In the genomic region with DNA sequence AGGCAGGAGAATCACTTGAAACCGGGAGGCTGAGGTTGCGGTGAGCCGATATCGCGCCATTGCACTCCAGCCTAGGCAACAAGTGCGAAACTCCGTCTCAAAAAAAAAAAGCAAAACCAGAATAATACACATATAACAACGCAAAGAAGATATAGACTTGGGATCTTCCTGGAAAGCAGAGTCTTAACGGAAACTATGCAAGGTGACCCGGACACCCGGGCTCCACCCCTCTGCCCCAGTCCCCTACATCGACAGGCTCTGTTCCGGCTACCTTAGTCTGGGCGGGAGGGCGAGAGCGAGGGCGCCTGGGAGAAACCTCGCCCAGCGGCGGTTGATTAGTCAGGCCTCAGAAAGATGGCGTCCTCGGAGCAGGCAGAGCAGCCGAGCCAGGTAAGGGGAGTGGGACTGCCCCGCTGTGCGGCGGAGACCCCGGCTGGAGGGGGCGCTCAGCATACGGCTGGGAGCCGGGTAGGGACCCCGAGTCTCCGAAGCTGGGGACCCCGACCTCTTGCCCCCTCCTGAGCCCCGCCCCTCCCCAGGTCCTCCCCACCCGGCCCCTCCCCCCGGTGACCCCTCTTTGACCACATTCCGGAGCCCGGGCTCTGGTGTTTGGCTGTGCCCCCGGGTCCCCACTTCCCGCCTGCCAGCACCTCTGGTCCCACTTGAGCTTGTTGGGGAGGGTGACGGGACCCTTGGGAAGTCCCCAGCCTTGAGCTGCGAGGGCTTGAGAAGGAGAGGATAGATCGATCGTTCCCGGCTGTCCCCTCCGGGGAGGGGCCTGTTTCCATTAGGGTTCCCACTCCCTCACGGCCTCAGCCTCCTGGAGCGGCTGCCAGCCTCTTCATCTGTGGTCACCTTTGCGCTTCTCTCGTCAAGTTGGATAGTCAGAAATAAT, we compare ENCODE assay signal across 1 cellular context.
A peak's percentile ranks its signal among the peaks of the same experiment; 100 is the strongest.
TF ChIP-seq lines count a peak whose summit lies in the region.

A gene with protein sequence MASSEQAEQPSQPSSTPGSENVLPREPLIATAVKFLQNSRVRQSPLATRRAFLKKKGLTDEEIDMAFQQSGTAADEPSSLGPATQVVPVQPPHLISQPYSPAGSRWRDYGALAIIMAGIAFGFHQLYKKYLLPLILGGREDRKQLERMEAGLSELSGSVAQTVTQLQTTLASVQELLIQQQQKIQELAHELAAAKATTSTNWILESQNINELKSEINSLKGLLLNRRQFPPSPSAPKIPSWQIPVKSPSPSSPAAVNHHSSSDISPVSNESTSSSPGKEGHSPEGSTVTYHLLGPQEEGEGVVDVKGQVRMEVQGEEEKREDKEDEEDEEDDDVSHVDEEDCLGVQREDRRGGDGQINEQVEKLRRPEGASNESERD (plus strand): TSS at position 338 of the 895 bp plus-strand sequence. CDS start 17 bp downstream, at position 355.

TF ChIP-seq in HepG2, 621 proteins besides CTCF, POLR2A, EP300 and RAD21 (continued from another document and continues in another):
- no peak for TF ChIP-seq ZSCAN31 (CRISPR knock-in tag; IDR thresholded peaks at IDR 0.05; ENCODE audit: low read depth)
- TF ChIP-seq ZNF264 (CRISPR knock-in tag; IDR thresholded peaks at IDR 0.05): 0 out of 2 replicates have a peak, but pooled peaks have one; percentile 30
- TF ChIP-seq PPARG (CRISPR knock-in tag; conservative IDR thresholded peaks at IDR 0.05): peak; percentile 56
- peak; percentile 52; the same call in 1 of the 2 replicates for TF ChIP-seq ATF2 (CRISPR knock-in tag; IDR thresholded peaks at IDR 0.05)
- TF ChIP-seq ISL2 (CRISPR knock-in tag; IDR thresholded peaks at IDR 0.05): peak; percentile 82
- TF ChIP-seq ZNF207 (IDR thresholded peaks at IDR 0.05; ENCODE audit: borderline replicate concordance): no peak
- TF ChIP-seq ZNF572 (CRISPR knock-in tag; IDR thresholded peaks at IDR 0.05): no peak
- TF ChIP-seq, protein P1, sequence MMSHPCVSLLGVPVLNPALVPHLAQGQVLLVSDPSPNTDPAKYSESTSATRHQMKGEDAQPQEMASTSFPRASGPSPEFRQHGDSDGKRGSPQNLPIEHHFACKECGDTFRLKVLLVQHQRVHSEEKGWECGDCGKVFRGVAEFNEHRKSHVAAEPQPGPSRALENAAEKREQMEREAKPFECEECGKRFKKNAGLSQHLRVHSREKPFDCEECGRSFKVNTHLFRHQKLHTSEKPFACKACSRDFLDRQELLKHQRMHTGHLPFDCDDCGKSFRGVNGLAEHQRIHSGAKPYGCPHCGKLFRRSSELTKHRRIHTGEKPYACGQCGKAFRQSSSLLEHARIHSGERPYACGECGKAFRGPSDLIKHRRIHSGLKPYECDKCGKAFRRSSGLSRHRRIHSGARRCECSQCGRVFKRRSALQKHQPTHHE (CRISPR knock-in tag; IDR thresholded peaks at IDR 0.05; ENCODE audit: borderline replicate concordance): no peak
- no peak for TF ChIP-seq ZNF136 (CRISPR knock-in tag; IDR thresholded peaks at IDR 0.05; ENCODE audit: low read depth)
- TF ChIP-seq THAP9 (CRISPR knock-in tag; IDR thresholded peaks at IDR 0.05; ENCODE audit: borderline replicate concordance): peak; percentile 99
- TF ChIP-seq SRF (IDR thresholded peaks at IDR 0.05; ENCODE audit: low read depth, low read length): peak; percentile 96
- no peak for TF ChIP-seq ZNF18 (CRISPR knock-in tag; IDR thresholded peaks at IDR 0.05; ENCODE audit: insufficient replicate concordance)
- no peak for TF ChIP-seq NBN (conservative IDR thresholded peaks at IDR 0.05)
- TF ChIP-seq REPIN1 (CRISPR knock-in tag; IDR thresholded peaks at IDR 0.05; ENCODE audit: borderline replicate concordance, low read depth): 0 out of 2 replicates have a peak, but pooled peaks have one; percentile 53
- no peak for TF ChIP-seq ETV5 (CRISPR knock-in tag; IDR thresholded peaks at IDR 0.05; ENCODE audit: borderline replicate concordance)
- peak; percentile 56; the same call in 1 of the 2 replicates for TF ChIP-seq ARID5B (CRISPR knock-in tag; IDR thresholded peaks at IDR 0.05)
- TF ChIP-seq ZNF383 (CRISPR knock-in tag; IDR thresholded peaks at IDR 0.05; ENCODE audit: borderline replicate concordance): no peak
- TF ChIP-seq MIER3 (CRISPR knock-in tag; IDR thresholded peaks at IDR 0.05; ENCODE audit: borderline replicate concordance): peak; percentile 83; the same call in 1 of the 2 replicates
- no peak for TF ChIP-seq ARHGAP35 (CRISPR knock-in tag; IDR thresholded peaks at IDR 0.05; ENCODE audit: borderline replicate concordance)
- TF ChIP-seq, protein P2, sequence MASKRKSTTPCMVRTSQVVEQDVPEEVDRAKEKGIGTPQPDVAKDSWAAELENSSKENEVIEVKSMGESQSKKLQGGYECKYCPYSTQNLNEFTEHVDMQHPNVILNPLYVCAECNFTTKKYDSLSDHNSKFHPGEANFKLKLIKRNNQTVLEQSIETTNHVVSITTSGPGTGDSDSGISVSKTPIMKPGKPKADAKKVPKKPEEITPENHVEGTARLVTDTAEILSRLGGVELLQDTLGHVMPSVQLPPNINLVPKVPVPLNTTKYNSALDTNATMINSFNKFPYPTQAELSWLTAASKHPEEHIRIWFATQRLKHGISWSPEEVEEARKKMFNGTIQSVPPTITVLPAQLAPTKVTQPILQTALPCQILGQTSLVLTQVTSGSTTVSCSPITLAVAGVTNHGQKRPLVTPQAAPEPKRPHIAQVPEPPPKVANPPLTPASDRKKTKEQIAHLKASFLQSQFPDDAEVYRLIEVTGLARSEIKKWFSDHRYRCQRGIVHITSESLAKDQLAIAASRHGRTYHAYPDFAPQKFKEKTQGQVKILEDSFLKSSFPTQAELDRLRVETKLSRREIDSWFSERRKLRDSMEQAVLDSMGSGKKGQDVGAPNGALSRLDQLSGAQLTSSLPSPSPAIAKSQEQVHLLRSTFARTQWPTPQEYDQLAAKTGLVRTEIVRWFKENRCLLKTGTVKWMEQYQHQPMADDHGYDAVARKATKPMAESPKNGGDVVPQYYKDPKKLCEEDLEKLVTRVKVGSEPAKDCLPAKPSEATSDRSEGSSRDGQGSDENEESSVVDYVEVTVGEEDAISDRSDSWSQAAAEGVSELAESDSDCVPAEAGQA (IDR thresholded peaks at IDR 0.05; ENCODE audit: low read depth): peak; percentile 84
- TF ChIP-seq, protein P2 (CRISPR knock-in tag; IDR thresholded peaks at IDR 0.05; ENCODE audit: borderline replicate concordance): no peak
- TF ChIP-seq, protein P3, sequence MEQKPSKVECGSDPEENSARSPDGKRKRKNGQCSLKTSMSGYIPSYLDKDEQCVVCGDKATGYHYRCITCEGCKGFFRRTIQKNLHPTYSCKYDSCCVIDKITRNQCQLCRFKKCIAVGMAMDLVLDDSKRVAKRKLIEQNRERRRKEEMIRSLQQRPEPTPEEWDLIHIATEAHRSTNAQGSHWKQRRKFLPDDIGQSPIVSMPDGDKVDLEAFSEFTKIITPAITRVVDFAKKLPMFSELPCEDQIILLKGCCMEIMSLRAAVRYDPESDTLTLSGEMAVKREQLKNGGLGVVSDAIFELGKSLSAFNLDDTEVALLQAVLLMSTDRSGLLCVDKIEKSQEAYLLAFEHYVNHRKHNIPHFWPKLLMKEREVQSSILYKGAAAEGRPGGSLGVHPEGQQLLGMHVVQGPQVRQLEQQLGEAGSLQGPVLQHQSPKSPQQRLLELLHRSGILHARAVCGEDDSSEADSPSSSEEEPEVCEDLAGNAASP (CRISPR knock-in tag; IDR thresholded peaks at IDR 0.05; ENCODE audit: borderline replicate concordance): 0 out of 2 replicates have a peak, but pooled peaks have one; percentile 41
- no peak for TF ChIP-seq TCF12 (IDR thresholded peaks at IDR 0.05)
- 0 out of 2 replicates have a peak, but pooled peaks have one; percentile 43 for TF ChIP-seq TCF12 (CRISPR knock-in tag; IDR thresholded peaks at IDR 0.05)
- TF ChIP-seq, protein P4, sequence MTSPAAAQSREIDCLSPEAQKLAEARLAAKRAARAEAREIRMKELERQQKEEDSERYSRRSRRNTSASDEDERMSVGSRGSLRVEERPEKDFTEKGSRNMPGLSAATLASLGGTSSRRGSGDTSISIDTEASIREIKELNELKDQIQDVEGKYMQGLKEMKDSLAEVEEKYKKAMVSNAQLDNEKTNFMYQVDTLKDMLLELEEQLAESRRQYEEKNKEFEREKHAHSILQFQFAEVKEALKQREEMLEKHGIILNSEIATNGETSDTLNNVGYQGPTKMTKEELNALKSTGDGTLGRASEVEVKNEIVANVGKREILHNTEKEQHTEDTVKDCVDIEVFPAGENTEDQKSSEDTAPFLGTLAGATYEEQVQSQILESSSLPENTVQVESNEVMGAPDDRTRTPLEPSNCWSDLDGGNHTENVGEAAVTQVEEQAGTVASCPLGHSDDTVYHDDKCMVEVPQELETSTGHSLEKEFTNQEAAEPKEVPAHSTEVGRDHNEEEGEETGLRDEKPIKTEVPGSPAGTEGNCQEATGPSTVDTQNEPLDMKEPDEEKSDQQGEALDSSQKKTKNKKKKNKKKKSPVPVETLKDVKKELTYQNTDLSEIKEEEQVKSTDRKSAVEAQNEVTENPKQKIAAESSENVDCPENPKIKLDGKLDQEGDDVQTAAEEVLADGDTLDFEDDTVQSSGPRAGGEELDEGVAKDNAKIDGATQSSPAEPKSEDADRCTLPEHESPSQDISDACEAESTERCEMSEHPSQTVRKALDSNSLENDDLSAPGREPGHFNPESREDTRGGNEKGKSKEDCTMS (CRISPR knock-in tag; conservative IDR thresholded peaks at IDR 0.05): no peak
